In the genomic region with DNA sequence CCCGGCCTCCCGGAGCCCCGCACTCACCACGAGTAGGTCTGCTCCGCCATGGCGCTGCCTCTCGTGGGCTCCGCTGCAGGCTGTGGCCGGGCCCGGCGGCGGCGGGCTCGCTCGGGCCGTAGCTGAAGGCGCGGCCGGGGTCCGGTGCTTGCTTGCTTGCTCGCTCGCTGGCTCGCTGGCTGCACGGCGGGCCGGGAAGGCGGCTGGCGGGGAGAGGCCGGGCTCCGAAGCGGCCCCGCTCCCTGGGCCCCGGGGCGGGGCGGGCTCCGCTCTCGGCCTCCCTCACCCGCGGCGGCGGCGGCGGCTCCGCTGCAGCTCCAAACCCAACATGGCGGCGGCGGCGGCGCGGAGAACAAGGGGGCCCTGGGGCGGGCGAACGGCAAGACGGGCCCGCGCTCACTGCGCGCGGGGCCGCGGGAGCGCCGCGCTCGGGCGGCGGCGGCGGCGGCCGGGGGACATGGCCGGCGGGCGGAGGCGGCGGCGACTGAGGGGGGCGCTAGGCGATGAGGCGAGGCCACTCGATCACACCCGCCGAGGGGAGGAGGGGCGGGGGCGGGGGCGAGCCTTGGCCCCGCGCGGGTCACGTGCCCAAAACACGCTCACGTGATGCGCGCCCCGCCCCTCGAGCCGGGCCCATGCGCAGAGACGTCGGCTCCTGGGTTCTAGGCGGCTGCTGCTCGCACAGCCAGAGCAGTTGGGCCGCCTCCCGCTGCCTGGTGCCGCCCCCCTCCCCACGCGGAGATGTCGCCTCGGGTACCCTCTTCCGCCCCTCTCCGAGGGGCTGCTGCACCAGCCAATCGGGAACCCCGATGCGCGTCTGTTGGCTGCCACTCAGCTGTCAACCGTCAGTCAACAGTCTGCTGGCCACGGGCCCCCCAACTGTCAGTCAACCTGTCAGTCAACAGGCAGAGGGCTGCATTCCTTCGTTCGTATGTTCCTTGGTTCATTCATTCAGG, we compare ENCODE assay signal across 8 cellular contexts. TPM values are rescaled to one million over a fixed set of nuclear protein-coding genes. Genes with fewer than 3 reads are reported as not detected.
DNase-seq lines count a peak whose midpoint lies in the region; ATAC-seq and TF ChIP-seq lines count a peak whose summit lies in the region.

SPPL3 (minus strand) TSS at position 541 of the 956 bp plus-strand sequence; CDS start at position 50, 491 bp downstream.

- H3K27ac Mint-ChIP-seq in activated naive CD8-positive, alpha-beta T cell treated with anti-CD3 and anti-CD28 coated beads, Interleukin-2, amount 10 ng/mL, durations not matched to agents 7 days and 5 days: peak within 1 kb of the TSS; percentile 94

- H3K4me1 ChIP-seq in ovary (ENCODE audit: insufficient read depth): peaks cover 12% of the 10 kb centered on the region
- H3K4me1 ChIP-seq in thoracic aorta (ENCODE audit: control insufficient read depth in 1 of 2, low read depth in 2 of 2): peaks cover 14 to 36% of the 10 kb centered on the region in 2 donors

- H3K27me3 ChIP-seq in ovary (no peaks in the 10 kb centered on the region), thoracic aorta (replicated peaks; ENCODE audit: insufficient read depth) (no peaks in the 10 kb centered on the region)

- 1% methylated on average over 67 to 119 of the region's 119 CpGs for WGBS in ovary, 3 donors

- peak within 1 kb of the TSS; percentile 100 for H3K4me3 Mint-ChIP-seq in activated naive CD8-positive, alpha-beta T cell treated with anti-CD3 and anti-CD28 coated beads, Interleukin-2, amount 10 ng/mL, durations not matched to agents 7 days and 5 days

- H3K4me1 Mint-ChIP-seq in activated naive CD8-positive, alpha-beta T cell treated with anti-CD3 and anti-CD28 coated beads, Interleukin-2, amount 10 ng/mL, durations not matched to agents 7 days and 5 days: peaks cover 24% of the 10 kb centered on the region

- peak within 1 kb of the TSS; percentile 71 to 79 for H3K27ac ChIP-seq in ovary
- H3K27ac ChIP-seq in thoracic aorta: peak within 1 kb of the TSS; percentile 76 to 88

- POLR2A ChIA-PET in activated naive CD8-positive, alpha-beta T cell treated with anti-CD3 and anti-CD28 coated beads, Interleukin-2, amount 10 ng/mL, durations not matched to agents 7 days and 5 days (lab: Charles Lee): interaction anchor here (0.9 to 2.6 kb wide), 7 partner anchors 13 to 613 kb away, joined by 3 to 27 read pairs (median 3); no protein-coding TSS in a partner anchor

- no peaks in the 10 kb centered on the region for H3K9me3 ChIP-seq in ovary
- H3K9me3 ChIP-seq in thoracic aorta: no peaks in the 10 kb centered on the region

- TF ChIP-seq CTCF in GM12864 (IDR thresholded peaks at IDR 0.05; ENCODE audit: low read depth, low read length, missing control alignments): no peak
- TF ChIP-seq CTCF in ovary (IDR thresholded peaks at IDR 0.05): no peak
- TF ChIP-seq CTCF in thoracic aorta (IDR thresholded peaks at IDR 0.05): no peak

- TF ChIP-seq EP300 in ovary (IDR thresholded peaks at IDR 0.05): no peak

- H3K4me3 ChIP-seq in GM12864 (ENCODE audit: low read depth, low read length) (peak within 1 kb of the TSS; percentile 96), ovary (peak within 1 kb of the TSS; percentile 58), thoracic aorta (peak within 1 kb of the TSS; percentile 98)

- H3K36me3 Mint-ChIP-seq in activated naive CD8-positive, alpha-beta T cell treated with anti-CD3 and anti-CD28 coated beads, Interleukin-2, amount 10 ng/mL, durations not matched to agents 7 days and 5 days: peaks cover 7% of the 10 kb centered on the region

- DNase-seq in GM12864 (ENCODE audit: low read depth): peak; percentile 46
- peak; percentile 78 for DNase-seq in NCI-H1105 treated with DMSO at 0.1 percent for 48 hours (lab: John Stamatoyannopoulos, UW)
- peak; percentile 69 to 76 for DNase-seq in SW 1271 (lab: John Stamatoyannopoulos, UW)
- peak; percentile 98 for DNase-seq in activated naive CD8-positive, alpha-beta T cell treated with anti-CD3 and anti-CD28 coated beads, Interleukin-2, amount 10 ng/mL, durations not matched to agents 7 days and 5 days
- DNase-seq in head of caudate nucleus: peak; percentile 82 to 97 (median 93)
- DNase-seq in ovary: peak; percentile 90 to 96 (median 95)
- peak; percentile 46 for DNase-seq in thoracic aorta (ENCODE audit: low spot score)

- intact Hi-C loops in head of caudate nucleus (cut with DNase I): loop anchor here (10.0 kb wide), 2 partner anchors 49 to 179 kb away; partner anchors contain the start of gene ACADS
- intact Hi-C loops in ovary (cut with DNase I): no loop called here

- H3K36me3 ChIP-seq in ovary (no peaks in the 10 kb centered on the region), thoracic aorta (no peaks in the 10 kb centered on the region)

- ATAC-seq in HG02678 (IDR thresholded peaks at IDR 0.05; ENCODE audit: unreplicated experiment) (peak; percentile 77), thoracic aorta (ENCODE audit: insufficient number of reproducible peaks, low FRiP score, low read depth) (peak; percentile 78)
- peak; percentile 79 for ATAC-seq in activated naive CD8-positive, alpha-beta T cell treated with anti-CD3 and anti-CD28 coated beads, Interleukin-2, amount 10 ng/mL, durations not matched to agents 7 days and 5 days (ENCODE audit: low read depth)

- H3K27me3 Mint-ChIP-seq in activated naive CD8-positive, alpha-beta T cell treated with anti-CD3 and anti-CD28 coated beads, Interleukin-2, amount 10 ng/mL, durations not matched to agents 7 days and 5 days: no peaks in the 10 kb centered on the region

- peak; percentile 52 for TF ChIP-seq POLR2A in ovary (IDR thresholded peaks at IDR 0.05)

- no peaks in the 10 kb centered on the region for H3K9me3 Mint-ChIP-seq in activated naive CD8-positive, alpha-beta T cell treated with anti-CD3 and anti-CD28 coated beads, Interleukin-2, amount 10 ng/mL, durations not matched to agents 7 days and 5 days

RNA-seq across cellular contexts. Expression of gene SPPL3, which starts in this region (rescaled TPM):
- total RNA-seq in activated naive CD8-positive, alpha-beta T cell treated with anti-CD3 and anti-CD28 coated beads, Interleukin-2, amount 10 ng/mL, durations not matched to agents 7 days and 5 days: 10 to 100 TPM; 28.0 to 31.1 TPM
- 10 to 100 TPM; 28.5 to 69.8 (median 51.9) TPM for total RNA-seq in ovary
- 10 to 100 TPM; 24.2 to 87.4 TPM for polyA plus RNA-seq in ovary
- 10 to 100 TPM; 23.7 to 24.8 TPM for total RNA-seq in thoracic aorta

Comparison
In these comparisons a context has a peak if more than half of its experiments do, and no peak if none do; other contexts are left out.
1. Peak in every context shown above with its lines: DNase-seq, ATAC-seq, H3K4me3 ChIP-seq and H3K27ac ChIP-seq.
2. DNase-seq: peak in every context shown above with its lines; median percentile 98 in activated naive CD8-positive, alpha-beta T cell treated with anti-CD3 and anti-CD28 coated beads, Interleukin-2, amount 10 ng/mL, durations not matched to agents 7 days and 5 days; 95 in ovary; 93 in head of caudate nucleus; 78 in NCI-H1105 treated with DMSO at 0.1 percent for 48 hours; 72 in SW 1271; 46 in GM12864; 46 in thoracic aorta.